In genomic region chr12:8603858-8604257, GRCh38 we compare ENCODE assay signal across 2 cellular contexts.
TF ChIP-seq lines count a peak whose summit lies in the region.

No MANE protein-coding gene starts in this region.

TF ChIP-seq in SK-N-SH, 30 proteins besides CTCF, POLR2A, EP300 and RAD21 (continued from another document):
- TF ChIP-seq FOSL2 (IDR thresholded peaks at IDR 0.05; ENCODE audit: borderline replicate concordance, low read depth) (no peak), IRF3 (IDR thresholded peaks at IDR 0.05; ENCODE audit: low read depth, low read length) (no peak), FOXJ3 (CRISPR knock-in tag; IDR thresholded peaks at IDR 0.05) (no peak), SIN3A (IDR thresholded peaks at IDR 0.05; ENCODE audit: borderline replicate concordance, low read depth, low read length) (no peak), TAF1 (IDR thresholded peaks at IDR 0.05; ENCODE audit: borderline replicate concordance, low read depth, low read length) (no peak), REST (IDR thresholded peaks at IDR 0.05; ENCODE audit: low read depth, low read length) (no peak), FOXM1 (IDR thresholded peaks at IDR 0.05; ENCODE audit: low read depth) (no peak), PBX3 (IDR thresholded peaks at IDR 0.05) (no peak), JUND (IDR thresholded peaks at IDR 0.05) (no peak), NFIC (IDR thresholded peaks at IDR 0.05; ENCODE audit: borderline replicate concordance) (no peak), YY1 (IDR thresholded peaks at IDR 0.05; ENCODE audit: low read depth) (no peak)

TF ChIP-seq in SK-N-SH treated with all-trans-retinoic acid at 6 μM for 48 hours, 23 proteins besides CTCF, POLR2A, EP300 and RAD21 (continued from another document):
- TF ChIP-seq TSHZ2 (CRISPR knock-in tag; IDR thresholded peaks at IDR 0.05) (no peak), TOX (CRISPR knock-in tag; IDR thresholded peaks at IDR 0.05; ENCODE audit: borderline replicate concordance) (no peak), BACH2 (CRISPR knock-in tag; IDR thresholded peaks at IDR 0.05; ENCODE audit: borderline replicate concordance) (no peak), ESRRG (CRISPR knock-in tag; IDR thresholded peaks at IDR 0.05) (no peak), CSRNP3 (CRISPR knock-in tag; IDR thresholded peaks at IDR 0.05) (no peak)
